7 cellular contexts compared by ENCODE assay signal in genomic region chr1:51189421-51190073, GRCh38. TPM values are rescaled to one million over a fixed set of nuclear protein-coding genes. Genes with fewer than 3 reads are reported as not detected.
A peak's percentile ranks its signal among the peaks of the same experiment; 100 is the strongest.
DNase-seq lines count a peak whose midpoint lies in the region; ATAC-seq and FAIRE-seq lines count a peak whose summit lies in the region.

No MANE protein-coding gene starts in this region.

- no peak overlapping the region for H3K27ac Mint-ChIP-seq in activated naive CD4-positive, alpha-beta T cell treated with anti-CD3 and anti-CD28 coated beads, Interleukin-2, amount 10 ng/mL, durations not matched to agents 7 days and 5 days

- peaks cover 6% of the 10 kb centered on the region for H3K27me3 Mint-ChIP-seq in activated naive CD4-positive, alpha-beta T cell treated with anti-CD3 and anti-CD28 coated beads, Interleukin-2, amount 10 ng/mL, durations not matched to agents 7 days and 5 days

- peak; percentile 78 for DNase-seq in ELR (ENCODE audit: low read depth)
- peak; percentile 54 for DNase-seq in HTR-8/SVneo (ENCODE audit: insufficient read length, low spot score)
- DNase-seq in NOMO-1 (lab: John Stamatoyannopoulos, UW; ENCODE audit: unreplicated experiment in 2 of 2) = peak; percentile 17 to 74
- DNase-seq in activated naive CD4-positive, alpha-beta T cell treated with anti-CD3 and anti-CD28 coated beads, Interleukin-2, amount 10 ng/mL, durations not matched to agents 7 days and 5 days = peak; percentile 62
- peak; percentile 27 for DNase-seq in left cardiac atrium
- peak; percentile 33 for DNase-seq in skeletal muscle cell (ENCODE audit: low read depth)

- no peak overlapping the region for H3K4me3 Mint-ChIP-seq in activated naive CD4-positive, alpha-beta T cell treated with anti-CD3 and anti-CD28 coated beads, Interleukin-2, amount 10 ng/mL, durations not matched to agents 7 days and 5 days

- no peak for FAIRE-seq in HTR-8/SVneo (lab: Jason Lieb, UNC)

- no peak overlapping the region for H3K4me3 ChIP-seq in skeletal muscle cell (ENCODE audit: low read depth, low read length)

- H3K36me3 Mint-ChIP-seq in activated naive CD4-positive, alpha-beta T cell treated with anti-CD3 and anti-CD28 coated beads, Interleukin-2, amount 10 ng/mL, durations not matched to agents 7 days and 5 days = no peaks in the 10 kb centered on the region

- no peaks in the 10 kb centered on the region for H3K4me1 Mint-ChIP-seq in activated naive CD4-positive, alpha-beta T cell treated with anti-CD3 and anti-CD28 coated beads, Interleukin-2, amount 10 ng/mL, durations not matched to agents 7 days and 5 days

- ATAC-seq in left cardiac atrium = no peak
- no peak for ATAC-seq in GM21825 (IDR thresholded peaks at IDR 0.05; ENCODE audit: unreplicated experiment)

- intact Hi-C loops in left cardiac atrium (cut with DNase I) = loop anchor here in 1 of 2 donors (5.0 kb wide), 2 partner anchors 108 to 412 kb away; no protein-coding TSS in a partner anchor

- H3K9me3 Mint-ChIP-seq in activated naive CD4-positive, alpha-beta T cell treated with anti-CD3 and anti-CD28 coated beads, Interleukin-2, amount 10 ng/mL, durations not matched to agents 7 days and 5 days = no peaks in the 10 kb centered on the region

- CTCF ChIA-PET in activated naive CD4-positive, alpha-beta T cell treated with anti-CD3 and anti-CD28 coated beads, Interleukin-2, amount 10 ng/mL, durations not matched to agents 7 days and 5 days (lab: Charles Lee) = interaction anchor here (0.6 to 6.6 kb wide), 32 partner anchors 8 to 822 kb away, joined by 3 to 60 read pairs (median 4); partner anchors contain the start of genes CDKN2C and RNF11

RNA-seq across cellular contexts. Expression of gene RNF11, which starts 46.5 kb away (rescaled TPM):
- 100 to 1,000 TPM; 102 to 103 TPM for total RNA-seq in left cardiac atrium

Comparison
In these comparisons a context has a peak if more than half of its experiments do, and no peak if none do; other contexts are left out.
1. DNase-seq: peak in every context shown above with its lines; median percentile 78 in ELR; 62 in activated naive CD4-positive, alpha-beta T cell treated with anti-CD3 and anti-CD28 coated beads, Interleukin-2, amount 10 ng/mL, durations not matched to agents 7 days and 5 days; 54 in HTR-8/SVneo; 46 in NOMO-1; 33 in skeletal muscle cell; 27 in left cardiac atrium.